In the genomic region with DNA sequence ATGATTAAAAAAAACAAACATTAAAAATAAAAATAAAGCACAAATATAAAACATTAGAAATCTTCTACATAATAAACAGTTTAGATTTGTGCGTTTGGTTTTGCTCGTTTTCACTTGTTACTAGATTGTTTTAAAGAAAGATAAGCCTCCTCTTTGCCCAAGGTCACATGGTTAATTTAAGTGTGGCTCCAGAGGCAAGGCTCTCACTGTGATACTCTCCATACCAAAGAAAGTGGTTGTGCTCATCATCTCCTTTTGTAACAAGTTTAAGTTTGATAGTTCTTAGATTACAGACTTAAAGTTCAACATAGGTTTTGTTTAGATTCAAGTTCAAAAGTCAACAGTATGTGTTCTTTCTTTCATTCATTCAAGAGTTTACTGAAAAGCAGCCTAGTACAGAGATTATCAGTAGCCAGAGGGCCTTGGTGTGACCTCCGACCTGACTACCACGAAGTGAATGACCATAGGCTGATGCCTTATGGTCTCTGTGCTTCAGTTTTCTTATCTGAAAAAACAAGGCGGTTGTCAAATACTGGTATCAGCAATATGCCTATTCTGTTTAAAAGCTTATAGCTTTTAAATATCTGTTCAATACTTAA, we compare ENCODE assay signal across 1 cellular context.
TF ChIP-seq lines count a peak whose summit lies in the region.

No MANE protein-coding gene starts in this region.

TF ChIP-seq in HepG2, 621 proteins besides CTCF, POLR2A, EP300 and RAD21 (continued from another document):
- peak; percentile 57; the same call in 1 of the 2 replicates for TF ChIP-seq FOXK1 (CRISPR knock-in tag; IDR thresholded peaks at IDR 0.05; ENCODE audit: borderline replicate concordance, low read depth)
